ENCODE assay signal across 8 cellular contexts in the genomic region with DNA sequence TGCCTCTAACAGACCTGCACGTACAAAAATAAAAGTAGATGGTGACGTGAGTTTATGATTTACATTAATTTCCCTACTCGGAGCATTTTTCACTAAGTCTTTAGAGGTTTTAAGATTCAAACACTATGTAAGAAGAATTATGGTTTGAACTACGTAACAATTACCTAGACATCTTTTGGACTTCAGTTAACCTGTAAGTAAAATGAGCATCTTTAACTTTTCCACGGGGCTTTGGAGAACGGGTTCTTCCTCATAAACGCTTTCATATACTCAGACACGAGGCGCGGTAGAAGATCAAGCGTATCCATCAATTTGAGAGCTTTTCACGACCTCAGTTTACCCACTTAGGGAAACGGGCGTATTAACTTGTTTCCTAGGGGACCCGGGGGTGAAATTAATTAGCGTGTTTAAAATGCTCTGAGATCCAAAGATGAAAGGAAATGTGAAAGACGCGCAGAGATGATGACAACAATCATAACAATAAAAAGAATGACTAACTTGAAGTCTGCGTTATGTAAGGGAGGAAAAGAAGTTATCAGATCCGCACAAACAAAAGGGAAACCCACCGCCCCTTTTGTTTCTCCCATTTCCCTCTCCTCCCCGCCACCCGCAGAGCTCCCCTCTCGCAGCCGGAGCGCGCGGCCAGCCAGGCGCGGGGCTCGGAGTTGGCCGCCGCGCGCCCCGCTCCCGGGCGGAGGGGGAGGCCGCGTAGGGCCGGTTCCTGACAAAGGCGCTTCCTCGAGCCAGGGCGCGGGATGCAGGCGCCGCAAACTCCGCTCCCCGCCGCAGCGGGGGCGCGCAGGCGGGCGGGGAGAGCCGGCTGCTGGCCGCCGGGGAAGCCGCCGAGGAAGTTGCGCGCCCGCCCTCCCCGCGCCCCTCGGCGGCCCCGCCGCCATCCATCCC. TPM values are rescaled to one million over a fixed set of nuclear protein-coding genes. Genes with fewer than 3 reads are reported as not detected.
A peak's percentile ranks its signal among the peaks of the same experiment; 100 is the strongest.
DNase-seq lines count a peak whose midpoint lies in the region; ATAC-seq lines count a peak whose summit lies in the region.

No MANE protein-coding gene starts in this region.

- peaks cover 15% of the 10 kb centered on the region for H3K4me1 ChIP-seq in ES-I3 (ENCODE audit: insufficient read depth, low read length)

- peak; percentile 52 for DNase-seq in KG1 (lab: John Stamatoyannopoulos, UW)
- peak; percentile 11 to 56 (median 36) for DNase-seq in T-helper 1 cell
- peak; percentile 49 for DNase-seq in cerebellar cortex (ENCODE audit: low spot score)
- DNase-seq in kidney tubule cell (ENCODE audit: low spot score) = peak; percentile 41
- peak; percentile 23 for DNase-seq in stimulated activated CD4-positive, alpha-beta T cell treated with anti-CD3 and anti-CD28 coated beads, Interleukin-4, amount 100 ng/mL, for 24 hours
- DNase-seq in posterior vena cava (ENCODE audit: low spot score) = no peak

- intact Hi-C loops in posterior vena cava (cut with DNase I) = no loop called here

- H3K36me3 ChIP-seq in ES-I3 (ENCODE audit: insufficient read depth, low read length) = no peaks in the 10 kb centered on the region

- H3K9me3 ChIP-seq in ES-I3 (ENCODE audit: control insufficient read depth, insufficient read depth, low read length) = no peaks in the 10 kb centered on the region

- peak; percentile 31 for ATAC-seq in GM21723 (IDR thresholded peaks at IDR 0.05; ENCODE audit: unreplicated experiment)

- peak overlapping the region; percentile 55 for H3K9ac ChIP-seq in ES-I3 (ENCODE audit: low read depth, low read length)

RNA-seq across cellular contexts. Expression of gene PELI1, which starts 0.8 kb away (rescaled TPM):
- 10 to 100 TPM; 29.2 to 29.7 TPM for total RNA-seq in posterior vena cava
